ENCODE assay signal across 8 cellular contexts in the genomic region with DNA sequence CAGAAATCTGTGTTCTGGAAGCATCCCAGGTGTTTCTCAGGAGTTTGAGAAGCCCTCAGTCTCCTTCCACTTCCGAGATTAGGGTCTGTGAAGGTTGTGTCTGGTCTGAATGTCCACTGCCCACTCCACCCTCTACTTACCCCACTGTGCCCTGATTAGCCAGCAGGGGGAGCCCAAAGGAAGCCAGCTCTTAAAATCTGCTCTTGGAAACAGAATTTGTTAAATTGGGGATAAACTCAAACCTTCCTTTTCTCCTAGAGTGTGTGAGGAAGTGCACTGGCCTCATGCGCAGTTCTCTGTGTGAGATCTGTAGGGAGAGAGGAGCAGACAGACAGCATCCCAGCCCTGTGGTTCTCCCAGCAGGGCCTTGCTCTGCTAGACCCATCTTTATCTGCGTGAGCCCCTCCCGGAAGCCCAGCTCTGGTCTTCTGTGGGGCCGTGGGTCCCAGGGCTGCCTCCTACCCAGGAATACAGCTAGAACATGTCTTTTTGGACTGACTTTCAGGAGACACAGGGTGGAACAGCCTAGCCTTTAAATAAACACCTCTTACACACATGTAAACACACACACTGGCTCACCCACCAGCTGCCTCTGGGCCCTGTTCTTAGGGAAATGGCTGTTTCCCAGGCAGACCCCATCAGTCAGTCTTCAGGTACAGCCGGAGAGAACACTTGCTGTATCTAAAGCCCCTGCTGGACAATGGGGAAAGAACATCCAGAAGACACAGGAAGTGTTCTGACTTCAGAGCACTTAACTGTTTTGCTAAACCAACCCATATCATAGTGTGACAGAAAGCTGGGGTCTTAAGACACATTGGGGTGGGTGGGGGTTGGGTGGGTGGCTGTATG. TPM values are rescaled to one million over a fixed set of nuclear protein-coding genes. Genes with fewer than 3 reads are reported as not detected.
DNase-seq lines count a peak whose midpoint lies in the region; ATAC-seq and TF ChIP-seq lines count a peak whose summit lies in the region.

No MANE protein-coding gene starts in this region.

- DNase-seq in NAMALWA (ENCODE audit: low spot score) = peak; percentile 58
- DNase-seq in activated CD4-positive, alpha-beta T cell treated with anti-CD3 and anti-CD28 coated beads, Interleukin-2, amount 50 U/mL, for 4 hours = peak; percentile 10 to 26
- DNase-seq in epithelial cell of proximal tubule (ENCODE audit: low read depth) = no peak
- no peak for DNase-seq in vagina (ENCODE audit: extremely low spot score in 2 of 2)

- no peaks in the 10 kb centered on the region for H3K79me2 ChIP-seq in neural cell (replicated peaks; ENCODE audit: insufficient read depth, low read length)

- peaks cover 18% of the 10 kb centered on the region for H3K4me1 ChIP-seq in vagina

- H3K4me3 ChIP-seq in epithelial cell of proximal tubule (ENCODE audit: low read depth, low read length) (no peak overlapping the region), neural cell (ENCODE audit: low read length) (no peak overlapping the region), vagina (no peak overlapping the region)

- no peak overlapping the region for H3K4me2 ChIP-seq in neural cell (ENCODE audit: low read length)

- TF ChIP-seq EP300 in neural cell (conservative IDR thresholded peaks at IDR 0.05; ENCODE audit: poor library complexity, severe bottlenecking) = no peak

- TF ChIP-seq CTCF in C4-2B (conservative IDR thresholded peaks at IDR 0.05) (peak; percentile 90), epithelial cell of proximal tubule (conservative IDR thresholded peaks at IDR 0.05; ENCODE audit: low read depth, low read length) (peak; percentile 93), neural cell (IDR thresholded peaks at IDR 0.05; ENCODE audit: poor library complexity, severe bottlenecking) (peak; percentile 72), vagina (IDR thresholded peaks at IDR 0.05) (peak; percentile 33 to 69 (median 62))

- H3K27ac ChIP-seq in C4-2B (no peak overlapping the region), neural cell (ENCODE audit: low read length) (no peak overlapping the region), vagina (peak overlapping the region; percentile 0)

- no peaks in the 10 kb centered on the region for H3F3A ChIP-seq in neural cell (ENCODE audit: insufficient read depth, low read length, poor library complexity, severe bottlenecking)

- H3K27me3 ChIP-seq in neural cell (ENCODE audit: insufficient read depth, low read depth, low read length) = no peaks in the 10 kb centered on the region
- no peaks in the 10 kb centered on the region for H3K27me3 ChIP-seq in vagina

- no peak for TF ChIP-seq POLR2A in vagina (IDR thresholded peaks at IDR 0.05)

- no peak overlapping the region for H3K9ac ChIP-seq in neural cell (ENCODE audit: low read length)

- ATAC-seq in GM19035 (IDR thresholded peaks at IDR 0.05; ENCODE audit: unreplicated experiment) (peak; percentile 42), GM19463 (IDR thresholded peaks at IDR 0.05; ENCODE audit: unreplicated experiment) (no peak)

- H3K9me3 ChIP-seq in neural cell (ENCODE audit: low read length) (no peaks in the 10 kb centered on the region), vagina (no peaks in the 10 kb centered on the region)

- intact Hi-C loops in vagina (cut with DNase I) = loop anchor here (5.0 kb wide), 2 partner anchors 71 to 254 kb away; no protein-coding TSS in a partner anchor

- TF ChIP-seq RAD21 in neural cell (conservative IDR thresholded peaks at IDR 0.05) = peak; percentile 68

- no peaks in the 10 kb centered on the region for H3K9me2 ChIP-seq in neural cell (ENCODE audit: insufficient read depth, low read length)

- no peaks in the 10 kb centered on the region for H3K36me3 ChIP-seq in neural cell (ENCODE audit: insufficient read depth, low read length)
- H3K36me3 ChIP-seq in vagina = no peaks in the 10 kb centered on the region

- no peaks in the 10 kb centered on the region for H4K20me1 ChIP-seq in neural cell (ENCODE audit: insufficient read depth)

- no peak overlapping the region for H2AFZ ChIP-seq in neural cell (ENCODE audit: low read depth, low read length)

TF ChIP-seq in neural cell, 6 proteins besides CTCF, POLR2A, EP300 and RAD21:
- TF ChIP-seq, protein P1, sequence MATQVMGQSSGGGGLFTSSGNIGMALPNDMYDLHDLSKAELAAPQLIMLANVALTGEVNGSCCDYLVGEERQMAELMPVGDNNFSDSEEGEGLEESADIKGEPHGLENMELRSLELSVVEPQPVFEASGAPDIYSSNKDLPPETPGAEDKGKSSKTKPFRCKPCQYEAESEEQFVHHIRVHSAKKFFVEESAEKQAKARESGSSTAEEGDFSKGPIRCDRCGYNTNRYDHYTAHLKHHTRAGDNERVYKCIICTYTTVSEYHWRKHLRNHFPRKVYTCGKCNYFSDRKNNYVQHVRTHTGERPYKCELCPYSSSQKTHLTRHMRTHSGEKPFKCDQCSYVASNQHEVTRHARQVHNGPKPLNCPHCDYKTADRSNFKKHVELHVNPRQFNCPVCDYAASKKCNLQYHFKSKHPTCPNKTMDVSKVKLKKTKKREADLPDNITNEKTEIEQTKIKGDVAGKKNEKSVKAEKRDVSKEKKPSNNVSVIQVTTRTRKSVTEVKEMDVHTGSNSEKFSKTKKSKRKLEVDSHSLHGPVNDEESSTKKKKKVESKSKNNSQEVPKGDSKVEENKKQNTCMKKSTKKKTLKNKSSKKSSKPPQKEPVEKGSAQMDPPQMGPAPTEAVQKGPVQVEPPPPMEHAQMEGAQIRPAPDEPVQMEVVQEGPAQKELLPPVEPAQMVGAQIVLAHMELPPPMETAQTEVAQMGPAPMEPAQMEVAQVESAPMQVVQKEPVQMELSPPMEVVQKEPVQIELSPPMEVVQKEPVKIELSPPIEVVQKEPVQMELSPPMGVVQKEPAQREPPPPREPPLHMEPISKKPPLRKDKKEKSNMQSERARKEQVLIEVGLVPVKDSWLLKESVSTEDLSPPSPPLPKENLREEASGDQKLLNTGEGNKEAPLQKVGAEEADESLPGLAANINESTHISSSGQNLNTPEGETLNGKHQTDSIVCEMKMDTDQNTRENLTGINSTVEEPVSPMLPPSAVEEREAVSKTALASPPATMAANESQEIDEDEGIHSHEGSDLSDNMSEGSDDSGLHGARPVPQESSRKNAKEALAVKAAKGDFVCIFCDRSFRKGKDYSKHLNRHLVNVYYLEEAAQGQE (IDR thresholded peaks at IDR 0.05; ENCODE audit: borderline replicate concordance) = no peak
- peak; percentile 81 for TF ChIP-seq SMC3 (conservative IDR thresholded peaks at IDR 0.05; ENCODE audit: poor library complexity)
- no peak for TF ChIP-seq POLR2AphosphoS5 (IDR thresholded peaks at IDR 0.05)
- TF ChIP-seq EZH2 (IDR thresholded peaks at IDR 0.05; ENCODE audit: borderline replicate concordance, insufficient read depth, low read length, poor library complexity, severe bottlenecking) = no peak
- TF ChIP-seq TAF1 (IDR thresholded peaks at IDR 0.05; ENCODE audit: low read depth) = no peak
- TF ChIP-seq MXI1 (conservative IDR thresholded peaks at IDR 0.05; ENCODE audit: poor library complexity, severe bottlenecking) = no peak

RNA-seq across cellular contexts. Expression of a gene that starts 52.2 kb away (rescaled TPM):
- total RNA-seq in epithelial cell of proximal tubule = 65.6 and 82.2 TPM in 2 replicates
- polyA plus RNA-seq in neural cell = 36.9 and 38.2 TPM in 2 replicates
- polyA minus RNA-seq in neural cell = 25.6 and 28.0 TPM in 2 replicates
- total RNA-seq in vagina = 18.2 TPM

Comparison
In these comparisons a context has a peak if more than half of its experiments do, and no peak if none do; other contexts are left out.
1. DNase-seq: peak in NAMALWA (single experiment) and activated CD4-positive, alpha-beta T cell treated with anti-CD3 and anti-CD28 coated beads, Interleukin-2, amount 50 U/mL, for 4 hours (2 of 2); none in epithelial cell of proximal tubule (single experiment) and vagina (0 of 2).
2. Peak in every context shown above with its lines, with median percentiles within 50 percentile points of each other: CTCF ChIP-seq.